Comparison of ENCODE assay signal across 8 cellular contexts in the genomic region with DNA sequence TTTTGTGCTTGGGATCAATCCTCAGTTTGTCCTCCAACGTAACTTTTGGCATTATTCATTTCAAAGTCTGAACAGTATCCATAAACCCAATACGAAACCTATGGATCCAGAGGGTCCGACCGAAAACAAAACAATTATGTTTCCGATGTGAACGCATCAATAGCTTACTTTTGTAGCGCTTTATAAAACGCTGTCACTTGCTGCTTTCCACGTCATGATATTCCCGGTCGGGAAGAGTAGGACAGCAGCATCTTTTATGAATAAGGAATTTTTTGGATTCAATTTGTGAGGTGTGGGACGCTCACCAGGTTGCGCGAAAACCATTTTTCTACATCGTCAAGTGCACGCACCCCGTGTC.
DNase-seq lines count a peak whose midpoint lies in the region; ATAC-seq and TF ChIP-seq lines count a peak whose summit lies in the region.

No MANE protein-coding gene starts in this region.

- peaks cover 17% of the 10 kb centered on the region for H3K4me1 Mint-ChIP-seq in activated CD4-positive, alpha-beta T cell treated with anti-CD3 and anti-CD28 coated beads, Interleukin-2, amount 10 ng/mL, durations not matched to agents 24 days and 14 days
- H3K4me1 Mint-ChIP-seq in activated naive CD8-positive, alpha-beta T cell (ENCODE audit: low read depth), result peaks cover 15% of the 10 kb centered on the region

- H3K4me1 ChIP-seq in thoracic aorta (ENCODE audit: control insufficient read depth in 1 of 2, low read depth in 2 of 2), result peaks cover 6 to 16% of the 10 kb centered on the region in 2 donors

- H3K36me3 Mint-ChIP-seq in activated CD4-positive, alpha-beta T cell treated with anti-CD3 and anti-CD28 coated beads, Interleukin-2, amount 10 ng/mL, durations not matched to agents 24 days and 14 days (ENCODE audit: low read depth), result no peaks in the 10 kb centered on the region
- no peaks in the 10 kb centered on the region for H3K36me3 Mint-ChIP-seq in activated naive CD8-positive, alpha-beta T cell

- H3K27me3 Mint-ChIP-seq in activated CD4-positive, alpha-beta T cell treated with anti-CD3 and anti-CD28 coated beads, Interleukin-2, amount 10 ng/mL, durations not matched to agents 24 days and 14 days, result peaks cover 4% of the 10 kb centered on the region
- H3K27me3 Mint-ChIP-seq in activated naive CD8-positive, alpha-beta T cell, result no peaks in the 10 kb centered on the region

- H3K27ac ChIP-seq in thoracic aorta, result no peak overlapping the region

- peaks cover 7% of the 10 kb centered on the region for H3K9me3 Mint-ChIP-seq in activated CD4-positive, alpha-beta T cell treated with anti-CD3 and anti-CD28 coated beads, Interleukin-2, amount 10 ng/mL, durations not matched to agents 24 days and 14 days
- no peaks in the 10 kb centered on the region for H3K9me3 Mint-ChIP-seq in activated naive CD8-positive, alpha-beta T cell (ENCODE audit: low read depth)

- H3K36me3 ChIP-seq in kidney epithelial cell (ENCODE audit: control insufficient read depth, insufficient read depth, low read length) (no peaks in the 10 kb centered on the region), thoracic aorta (no peaks in the 10 kb centered on the region)

- H3K4me3 ChIP-seq in kidney epithelial cell (ENCODE audit: low read depth, low read length) (peak overlapping the region; percentile 65), thoracic aorta (peak overlapping the region; percentile 88)

- H3K9me3 ChIP-seq in thoracic aorta, result no peaks in the 10 kb centered on the region

- intact Hi-C loops in activated CD4-positive, alpha-beta T cell treated with anti-CD3 and anti-CD28 coated beads, Interleukin-2, amount 10 ng/mL, durations not matched to agents 24 days and 14 days (cut with micrococcal nuclease), result loop anchor here (2.0 to 10.0 kb wide), 4 partner anchors 123 to 572 kb away; a partner anchor contains a TSS

- ATAC-seq in thoracic aorta (ENCODE audit: insufficient number of reproducible peaks, low FRiP score, low read depth) (no peak), GM18858 (IDR thresholded peaks at IDR 0.05; ENCODE audit: unreplicated experiment) (no peak)

- no peak for DNase-seq in activated CD4-positive, alpha-beta T cell treated with anti-CD3 and anti-CD28 coated beads, Interleukin-2, amount 10 ng/mL, durations not matched to agents 24 days and 14 days
- DNase-seq in activated CD4-positive, alpha-beta T cell treated with anti-CD3 and anti-CD28 coated beads for 1 hour, result no peak
- DNase-seq in kidney epithelial cell (ENCODE audit: low read depth), result no peak
- no peak for DNase-seq in thoracic aorta (ENCODE audit: low spot score)
- no peak for DNase-seq in inferior parietal cortex (ENCODE audit: extremely low spot score)
- no peak for DNase-seq in NCI-H510A treated with DMSO at 0.1 percent for 48 hours (lab: John Stamatoyannopoulos, UW)

- peak overlapping the region; percentile 98 for H3K27ac Mint-ChIP-seq in activated CD4-positive, alpha-beta T cell treated with anti-CD3 and anti-CD28 coated beads, Interleukin-2, amount 10 ng/mL, durations not matched to agents 24 days and 14 days
- peak overlapping the region; percentile 95 for H3K27ac Mint-ChIP-seq in activated naive CD8-positive, alpha-beta T cell

- TF ChIP-seq CTCF in kidney epithelial cell (IDR thresholded peaks at IDR 0.05; ENCODE audit: insufficient read depth, low read length, poor library complexity, severe bottlenecking) (no peak), thoracic aorta (IDR thresholded peaks at IDR 0.05) (no peak)

- peak overlapping the region; percentile 100 for H3K4me3 Mint-ChIP-seq in activated CD4-positive, alpha-beta T cell treated with anti-CD3 and anti-CD28 coated beads, Interleukin-2, amount 10 ng/mL, durations not matched to agents 24 days and 14 days
- peak overlapping the region; percentile 99 for H3K4me3 Mint-ChIP-seq in activated naive CD8-positive, alpha-beta T cell

- no peaks in the 10 kb centered on the region for H3K27me3 ChIP-seq in kidney epithelial cell (ENCODE audit: control insufficient read depth, insufficient read depth, low read length)
- H3K27me3 ChIP-seq in thoracic aorta (replicated peaks; ENCODE audit: insufficient read depth), result no peaks in the 10 kb centered on the region
